In genomic region chr15:82788496-82788895, GRCh38 we compare ENCODE assay signal across 21 cellular contexts. TPM values are rescaled to one million over a fixed set of nuclear protein-coding genes. Genes with fewer than 3 reads are reported as not detected.
"Had no signal": no experiment of that assay in that cellular context is flagged by ENCODE, and none has a peak within 500 bp of the region (broad histone marks: within the 10 kb centered on the region; RNA-seq: fewer than 3 reads in every experiment).

No MANE protein-coding gene starts in this region.

- DNase-seq: KBM-7; NCI-H1092 treated with DMSO at 0.1 percent for 48 hours; NCI-H1436 treated with DMSO at 0.1 percent for 48 hours; NCI-H1694; NCI-H187 treated with DMSO at 0.1 percent for 48 hours; NCI-H2029 treated with DMSO at 0.1 percent for 48 hours; NCI-H2171 treated with DMSO at 0.1 percent for 48 hours; NCI-H345; NCI-H446 treated with DMSO at 0.1 percent for 48 hours; NCI-H510A treated with DMSO at 0.1 percent for 48 hours; NCI-H526; NK-92 treated with Interleukin-12 subunit alpha and Interleukin-12 subunit beta, amount 100 ng/mL, for 24 hours; PC-3; SHP77 treated with DMSO at 0.1 percent for 48 hours; SJCRH30 had no signal

- H3K36me3 ChIP-seq: SJCRH30 had no signal

- ATAC-seq: Panc1, PC-3, SK-N-SH treated with all-trans-retinoic acid at 6 μM for 48 hours had no signal

- H3K4me1 ChIP-seq: SJCRH30 had no signal

- H3K27me3 ChIP-seq: SJCRH30 had no signal

- H3K9me3 ChIP-seq: SJCRH30 had no signal

- H3K27ac ChIP-seq: HL-60, RWPE1, SJCRH30 had no signal

- H3K4me3 ChIP-seq: SJCRH30 had no signal

RNA-seq across cellular contexts. Expression of gene FSD2, which starts 17.4 kb away (rescaled TPM):
- total RNA-seq: LHCN-M2, MCF 10A, PC-3 had no signal
